2 cellular contexts compared by ENCODE assay signal in the genomic region with DNA sequence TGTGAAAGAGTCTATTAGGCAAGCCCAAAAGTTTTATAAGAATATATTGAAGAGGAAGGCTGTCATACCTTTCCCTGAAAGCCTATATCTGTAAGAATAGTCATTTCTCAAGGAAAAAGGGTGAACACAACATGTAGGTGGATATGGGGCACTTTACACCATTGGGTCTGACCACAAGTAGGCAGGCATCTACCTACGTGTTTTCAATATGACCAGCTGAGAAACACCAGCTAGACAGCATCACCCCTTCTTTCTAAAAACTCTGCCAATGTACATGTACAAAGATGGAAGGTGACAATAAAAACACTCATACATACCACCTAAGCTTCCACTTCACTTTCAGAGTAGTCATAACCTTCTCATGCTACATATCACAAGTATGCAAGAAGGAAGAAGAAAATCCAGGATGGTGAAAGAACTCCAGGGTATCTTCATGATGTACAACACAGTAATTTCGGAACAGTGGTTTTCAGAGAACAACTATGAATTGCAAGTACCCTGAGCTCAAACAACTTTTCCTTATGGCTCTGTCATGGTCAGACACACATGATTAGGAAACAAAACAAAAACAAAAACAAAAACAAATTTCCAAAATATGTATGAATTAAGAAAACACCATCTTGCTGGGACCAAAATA.
TF ChIP-seq lines count a peak whose summit lies in the region.

No MANE protein-coding gene starts in this region.

TF ChIP-seq in SK-N-SH, 30 proteins besides CTCF, POLR2A, EP300 and RAD21 (continued from another document):
- TF ChIP-seq, protein P1, sequence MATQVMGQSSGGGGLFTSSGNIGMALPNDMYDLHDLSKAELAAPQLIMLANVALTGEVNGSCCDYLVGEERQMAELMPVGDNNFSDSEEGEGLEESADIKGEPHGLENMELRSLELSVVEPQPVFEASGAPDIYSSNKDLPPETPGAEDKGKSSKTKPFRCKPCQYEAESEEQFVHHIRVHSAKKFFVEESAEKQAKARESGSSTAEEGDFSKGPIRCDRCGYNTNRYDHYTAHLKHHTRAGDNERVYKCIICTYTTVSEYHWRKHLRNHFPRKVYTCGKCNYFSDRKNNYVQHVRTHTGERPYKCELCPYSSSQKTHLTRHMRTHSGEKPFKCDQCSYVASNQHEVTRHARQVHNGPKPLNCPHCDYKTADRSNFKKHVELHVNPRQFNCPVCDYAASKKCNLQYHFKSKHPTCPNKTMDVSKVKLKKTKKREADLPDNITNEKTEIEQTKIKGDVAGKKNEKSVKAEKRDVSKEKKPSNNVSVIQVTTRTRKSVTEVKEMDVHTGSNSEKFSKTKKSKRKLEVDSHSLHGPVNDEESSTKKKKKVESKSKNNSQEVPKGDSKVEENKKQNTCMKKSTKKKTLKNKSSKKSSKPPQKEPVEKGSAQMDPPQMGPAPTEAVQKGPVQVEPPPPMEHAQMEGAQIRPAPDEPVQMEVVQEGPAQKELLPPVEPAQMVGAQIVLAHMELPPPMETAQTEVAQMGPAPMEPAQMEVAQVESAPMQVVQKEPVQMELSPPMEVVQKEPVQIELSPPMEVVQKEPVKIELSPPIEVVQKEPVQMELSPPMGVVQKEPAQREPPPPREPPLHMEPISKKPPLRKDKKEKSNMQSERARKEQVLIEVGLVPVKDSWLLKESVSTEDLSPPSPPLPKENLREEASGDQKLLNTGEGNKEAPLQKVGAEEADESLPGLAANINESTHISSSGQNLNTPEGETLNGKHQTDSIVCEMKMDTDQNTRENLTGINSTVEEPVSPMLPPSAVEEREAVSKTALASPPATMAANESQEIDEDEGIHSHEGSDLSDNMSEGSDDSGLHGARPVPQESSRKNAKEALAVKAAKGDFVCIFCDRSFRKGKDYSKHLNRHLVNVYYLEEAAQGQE (IDR thresholded peaks at IDR 0.05; ENCODE audit: low read depth, low read length) = no peak
- TF ChIP-seq MXI1 (IDR thresholded peaks at IDR 0.05; ENCODE audit: low read depth, low read length) = no peak
- TF ChIP-seq JUND (IDR thresholded peaks at IDR 0.05) = no peak
- TF ChIP-seq, protein P2, sequence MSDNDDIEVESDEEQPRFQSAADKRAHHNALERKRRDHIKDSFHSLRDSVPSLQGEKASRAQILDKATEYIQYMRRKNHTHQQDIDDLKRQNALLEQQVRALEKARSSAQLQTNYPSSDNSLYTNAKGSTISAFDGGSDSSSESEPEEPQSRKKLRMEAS (IDR thresholded peaks at IDR 0.05; ENCODE audit: low read depth) = no peak
- no peak for TF ChIP-seq CHD2 (IDR thresholded peaks at IDR 0.05; ENCODE audit: low read length, partially characterized antibody)
- TF ChIP-seq TCF12 (IDR thresholded peaks at IDR 0.05) = no peak

TF ChIP-seq in SK-N-SH treated with all-trans-retinoic acid at 6 μM for 48 hours, 23 proteins besides CTCF, POLR2A, EP300 and RAD21 (continued from another document):
- TF ChIP-seq, protein P3, sequence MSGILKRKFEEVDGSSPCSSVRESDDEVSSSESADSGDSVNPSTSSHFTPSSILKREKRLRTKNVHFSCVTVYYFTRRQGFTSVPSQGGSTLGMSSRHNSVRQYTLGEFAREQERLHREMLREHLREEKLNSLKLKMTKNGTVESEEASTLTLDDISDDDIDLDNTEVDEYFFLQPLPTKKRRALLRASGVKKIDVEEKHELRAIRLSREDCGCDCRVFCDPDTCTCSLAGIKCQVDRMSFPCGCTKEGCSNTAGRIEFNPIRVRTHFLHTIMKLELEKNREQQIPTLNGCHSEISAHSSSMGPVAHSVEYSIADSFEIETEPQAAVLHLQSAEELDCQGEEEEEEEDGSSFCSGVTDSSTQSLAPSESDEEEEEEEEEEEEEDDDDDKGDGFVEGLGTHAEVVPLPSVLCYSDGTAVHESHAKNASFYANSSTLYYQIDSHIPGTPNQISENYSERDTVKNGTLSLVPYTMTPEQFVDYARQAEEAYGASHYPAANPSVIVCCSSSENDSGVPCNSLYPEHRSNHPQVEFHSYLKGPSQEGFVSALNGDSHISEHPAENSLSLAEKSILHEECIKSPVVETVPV (CRISPR knock-in tag; IDR thresholded peaks at IDR 0.05) = no peak
- TF ChIP-seq OSR1 (CRISPR knock-in tag; IDR thresholded peaks at IDR 0.05) = no peak
- no peak for TF ChIP-seq ZC3H10 (CRISPR knock-in tag; IDR thresholded peaks at IDR 0.05)
- TF ChIP-seq GLIS3 (CRISPR knock-in tag; IDR thresholded peaks at IDR 0.05) = no peak
- TF ChIP-seq, protein P4, sequence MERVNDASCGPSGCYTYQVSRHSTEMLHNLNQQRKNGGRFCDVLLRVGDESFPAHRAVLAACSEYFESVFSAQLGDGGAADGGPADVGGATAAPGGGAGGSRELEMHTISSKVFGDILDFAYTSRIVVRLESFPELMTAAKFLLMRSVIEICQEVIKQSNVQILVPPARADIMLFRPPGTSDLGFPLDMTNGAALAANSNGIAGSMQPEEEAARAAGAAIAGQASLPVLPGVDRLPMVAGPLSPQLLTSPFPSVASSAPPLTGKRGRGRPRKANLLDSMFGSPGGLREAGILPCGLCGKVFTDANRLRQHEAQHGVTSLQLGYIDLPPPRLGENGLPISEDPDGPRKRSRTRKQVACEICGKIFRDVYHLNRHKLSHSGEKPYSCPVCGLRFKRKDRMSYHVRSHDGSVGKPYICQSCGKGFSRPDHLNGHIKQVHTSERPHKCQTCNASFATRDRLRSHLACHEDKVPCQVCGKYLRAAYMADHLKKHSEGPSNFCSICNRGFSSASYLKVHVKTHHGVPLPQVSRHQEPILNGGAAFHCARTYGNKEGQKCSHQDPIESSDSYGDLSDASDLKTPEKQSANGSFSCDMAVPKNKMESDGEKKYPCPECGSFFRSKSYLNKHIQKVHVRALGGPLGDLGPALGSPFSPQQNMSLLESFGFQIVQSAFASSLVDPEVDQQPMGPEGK (CRISPR knock-in tag; IDR thresholded peaks at IDR 0.05; ENCODE audit: borderline replicate concordance) = no peak
- TF ChIP-seq ZNF565 (CRISPR knock-in tag; conservative IDR thresholded peaks at IDR 0.05; ENCODE audit: low read depth) = no peak
- no peak for TF ChIP-seq ZNF70 (CRISPR knock-in tag; IDR thresholded peaks at IDR 0.05)
- no peak for TF ChIP-seq ESRRG (CRISPR knock-in tag; IDR thresholded peaks at IDR 0.05)
- TF ChIP-seq TSHZ2 (CRISPR knock-in tag; IDR thresholded peaks at IDR 0.05) = no peak
- no peak for TF ChIP-seq ZFP30 (CRISPR knock-in tag; IDR thresholded peaks at IDR 0.05)
- TF ChIP-seq ZFP3 (CRISPR knock-in tag; IDR thresholded peaks at IDR 0.05) = no peak
TF ChIP-seq in SK-N-SH treated with all-trans-retinoic acid at 6 μM for 48 hours: peak in this region for 0.
